ENCODE assay signal across 11 cellular contexts in genomic region chr13:40958655-40959054, GRCh38.
"Had no signal": no experiment of that assay in that cellular context is flagged by ENCODE, and none has a peak within 500 bp of the region (broad histone marks: within the 10 kb centered on the region; RNA-seq: fewer than 3 reads in every experiment).

No MANE protein-coding gene starts in this region.

- H3K36me3 ChIP-seq: uterus had no signal

- H3K9me3 ChIP-seq: ascending aorta, right atrium auricular region, tibial artery, uterus had no signal

- H3K4me3 ChIP-seq: ascending aorta, right atrium auricular region, tibial artery, uterus had no signal

- ATAC-seq: left ventricle myocardium superior had no signal

- DNase-seq: activated effector memory CD4-positive, alpha-beta T cell treated with anti-CD3 and anti-CD28 coated beads, Interleukin-2, amount 50 U/mL, for 16 hours; hippocampal formation; left ventricle myocardium superior; mesendoderm; small intestine; T-helper 9 cell; tibial artery; uterus had no signal

- H3K27ac ChIP-seq: ascending aorta, epithelial cell of prostate, right atrium auricular region, tibial artery, uterus had no signal

- H3K27me3 ChIP-seq: ascending aorta, right atrium auricular region, tibial artery, uterus had no signal

- H3K4me1 ChIP-seq: ascending aorta, uterus had no signal
